Comparison of ENCODE assay signal across 27 cellular contexts in genomic region chr1:243438815-243439214, GRCh38.
"Had no signal": no experiment of that assay in that cellular context is flagged by ENCODE, and none has a peak within 500 bp of the region (broad histone marks: within the 10 kb centered on the region; RNA-seq: fewer than 3 reads in every experiment).

No MANE protein-coding gene starts in this region.

- ATAC-seq: activated CD8-positive, alpha-beta T cell treated with anti-CD3 and anti-CD28 coated beads for 36 hours; left ventricle myocardium superior; mucosa of descending colon; psoas muscle; stimulated activated naive CD8-positive, alpha-beta T cell treated with anti-CD3 and anti-CD28 coated beads, Interleukin-15, amount 100 ng/mL, for 72 hours had no signal

- H3K27me3 Mint-ChIP-seq: activated B cell treated with CpG ODN at 0.5 μM for 24 hours; activated CD8-positive, alpha-beta T cell treated with anti-CD3 and anti-CD28 coated beads for 36 hours; dendritic cell treated with granulocyte-macrophage colony-stimulating factor and Interleukin-4, amounts not matched to agents 40 ng/mL and 50 ng/mL, for 4 days; memory B cell; naive B cell; stimulated activated naive CD8-positive, alpha-beta T cell treated with anti-CD3 and anti-CD28 coated beads, Interleukin-15, amount 100 ng/mL, for 72 hours had no signal

- H3K4me1 ChIP-seq: right lobe of liver, vagina had no signal

- DNase-seq: activated B cell treated with CpG ODN at 0.5 μM for 24 hours; activated CD4-positive, alpha-beta T cell treated with anti-CD3 and anti-CD28 coated beads for 48 hours; activated CD8-positive, alpha-beta T cell treated with anti-CD3 and anti-CD28 coated beads for 36 hours; activated naive CD4-positive, alpha-beta T cell treated with Interleukin-2 at 50 U/mL for 16 hours; activated T-cell treated with anti-CD3 and anti-CD28 coated beads, Interleukin-2, amount 50 U/mL, for 1 hour; anterior cingulate cortex; effector memory CD4-positive, alpha-beta T cell; head of caudate nucleus; left ventricle myocardium superior; mucosa of descending colon; naive B cell; ovary; psoas muscle; right lobe of liver; small intestine; stimulated activated CD4-positive, alpha-beta T cell treated with anti-CD3 and anti-CD28 coated beads, Interleukin-15, amount 100 ng/mL, for 24 hours; stimulated activated CD4-positive, alpha-beta T cell treated with anti-CD3 and anti-CD28 coated beads, Interleukin-2, amount 100 ng/mL, for 48 hours; stimulated activated naive CD8-positive, alpha-beta T cell treated with anti-CD3 and anti-CD28 coated beads, Interleukin-15, amount 100 ng/mL, for 72 hours; trophoblast cell had no signal

- H3K9me3 Mint-ChIP-seq: activated B cell treated with CpG ODN at 0.5 μM for 24 hours; activated CD8-positive, alpha-beta T cell treated with anti-CD3 and anti-CD28 coated beads for 36 hours; activated T-helper 2 cell treated with anti-CD3 and anti-CD28 coated beads, Interferon-gamma antibody, Interleukin-2, Interleukin-4, amounts not matched to agents 10 μg/mL and 5 μg/mL and 100 μg/mL, durations not matched to agents 14 hours and 24 hours and 36 hours; dendritic cell treated with granulocyte-macrophage colony-stimulating factor and Interleukin-4, amounts not matched to agents 40 ng/mL and 50 ng/mL, for 4 days; memory B cell; naive B cell; stimulated activated naive CD8-positive, alpha-beta T cell treated with anti-CD3 and anti-CD28 coated beads, Interleukin-15, amount 100 ng/mL, for 72 hours; T-helper 2 cell treated with Interferon-gamma antibody and Interleukin-4, amounts not matched to agents 5 μg/mL and 100 μg/mL, for 36 hours had no signal

- FAIRE-seq: bronchial epithelial cell, frontal cortex, small intestine, TTC549 had no signal

- H3K4me3 ChIP-seq: mucosa of descending colon, ovary, psoas muscle, right lobe of liver, vagina had no signal

- H3K27me3 ChIP-seq: ovary, right lobe of liver, vagina had no signal

- H3K36me3 ChIP-seq: ovary, right lobe of liver, vagina had no signal

- H3K4me1 Mint-ChIP-seq: stimulated activated naive CD8-positive, alpha-beta T cell treated with anti-CD3 and anti-CD28 coated beads, Interleukin-15, amount 100 ng/mL, for 72 hours had no signal

- H3K27ac ChIP-seq: ovary, psoas muscle, right lobe of liver, vagina had no signal

- H3K27ac Mint-ChIP-seq: activated B cell treated with CpG ODN at 0.5 μM for 24 hours; activated CD8-positive, alpha-beta T cell treated with anti-CD3 and anti-CD28 coated beads for 36 hours; activated T-helper 2 cell treated with anti-CD3 and anti-CD28 coated beads, Interferon-gamma antibody, Interleukin-2, Interleukin-4, amounts not matched to agents 10 μg/mL and 5 μg/mL and 100 μg/mL, durations not matched to agents 14 hours and 24 hours and 36 hours; dendritic cell treated with granulocyte-macrophage colony-stimulating factor and Interleukin-4, amounts not matched to agents 40 ng/mL and 50 ng/mL, for 4 days; memory B cell; stimulated activated naive CD8-positive, alpha-beta T cell treated with anti-CD3 and anti-CD28 coated beads, Interleukin-15, amount 100 ng/mL, for 72 hours; T-helper 2 cell treated with Interferon-gamma antibody and Interleukin-4, amounts not matched to agents 5 μg/mL and 100 μg/mL, for 36 hours had no signal

- H3K4me3 Mint-ChIP-seq: activated B cell treated with CpG ODN at 0.5 μM for 24 hours; activated CD8-positive, alpha-beta T cell treated with anti-CD3 and anti-CD28 coated beads for 36 hours; dendritic cell treated with granulocyte-macrophage colony-stimulating factor and Interleukin-4, amounts not matched to agents 40 ng/mL and 50 ng/mL, for 4 days; memory B cell; naive B cell; stimulated activated naive CD8-positive, alpha-beta T cell treated with anti-CD3 and anti-CD28 coated beads, Interleukin-15, amount 100 ng/mL, for 72 hours; T-helper 2 cell treated with Interferon-gamma antibody and Interleukin-4, amounts not matched to agents 5 μg/mL and 100 μg/mL, for 36 hours had no signal

- H3K9me3 ChIP-seq: mucosa of descending colon, ovary, psoas muscle, right lobe of liver, vagina had no signal
